10 cellular contexts compared by ENCODE assay signal in genomic region chr20:53040678-53041674, GRCh38.
A peak's percentile ranks its signal among the peaks of the same experiment; 100 is the strongest.
DNase-seq lines count a peak whose midpoint lies in the region; ATAC-seq and TF ChIP-seq lines count a peak whose summit lies in the region.
"Had no signal": no experiment of that assay in that cellular context is flagged by ENCODE, and none has a peak within 500 bp of the region (broad histone marks: within the 10 kb centered on the region; RNA-seq: fewer than 3 reads in every experiment).

No MANE protein-coding gene starts in this region.

- H4K20me1 ChIP-seq in OCI-LY1 (ENCODE audit: insufficient read depth, low read length) = no peaks in the 10 kb centered on the region

- POLR2A ChIA-PET in Caco-2 (lab: Charles Lee) = no interaction called here

- H3K27me3 ChIP-seq in OCI-LY1 (ENCODE audit: insufficient read depth, low read length) (no peaks in the 10 kb centered on the region), foreskin keratinocyte (no peaks in the 10 kb centered on the region), spleen (replicated peaks in 1 of 7) (no peaks in the 10 kb centered on the region), Caco-2 (replicated peaks; ENCODE audit: control insufficient read depth, insufficient read depth, low read length) (no peaks in the 10 kb centered on the region)

- no peaks in the 10 kb centered on the region for H3K27me3 Mint-ChIP-seq in Caco-2 (ENCODE audit: insufficient read depth, unreplicated experiment)
- H3K27me3 Mint-ChIP-seq: activated naive CD8-positive, alpha-beta T cell had no signal

- no peak for TF ChIP-seq CTCF in OCI-LY1 (IDR thresholded peaks at IDR 0.05; ENCODE audit: low read length)
- TF ChIP-seq CTCF in foreskin keratinocyte (conservative IDR thresholded peaks at IDR 0.05) = no peak
- no peak for TF ChIP-seq CTCF in spleen (IDR thresholded peaks at IDR 0.05 in 8 of 11, conservative IDR thresholded peaks at IDR 0.05 in 3 of 11)
- no peak for TF ChIP-seq CTCF in Caco-2 (IDR thresholded peaks at IDR 0.05; ENCODE audit: insufficient read depth in 1 of 2, low read depth in 1 of 2, low read length in 1 of 2, severe bottlenecking in 1 of 2, unreplicated experiment in 1 of 2)

- WGBS in spleen, 5 donors = 68 to 80% (median 75%) methylated on average over 16 of the region's 16 CpGs

- no peaks in the 10 kb centered on the region for H3K36me3 Mint-ChIP-seq in Caco-2 (ENCODE audit: insufficient read depth, unreplicated experiment)

- DNase-seq in NCI-H1105 treated with DMSO at 0.1 percent for 48 hours (lab: John Stamatoyannopoulos, UW) = peak; percentile 92
- peak; percentile 34 to 49 for DNase-seq in foreskin keratinocyte
- no peak for DNase-seq in spleen
- DNase-seq in Caco-2 = no peak
- DNase-seq in activated naive CD4-positive, alpha-beta T cell (lab: John Stamatoyannopoulos, UW) = no peak
- DNase-seq: stimulated activated naive CD8-positive, alpha-beta T cell treated with anti-CD3 and anti-CD28 coated beads, Interleukin-15, Interleukin-2, amounts not matched to agents 100 U/mL and 50 U/mL, for 24 hours had no signal

- H3K27ac ChIP-seq in OCI-LY1 (ENCODE audit: low read depth, low read length, poor library complexity, severe bottlenecking) = no peak overlapping the region
- H3K27ac ChIP-seq in foreskin keratinocyte = no peak overlapping the region
- H3K27ac ChIP-seq in spleen = peak overlapping the region in 6 of 8 donors; percentile 4 to 43 (median 16)

- no peaks in the 10 kb centered on the region for H3K79me2 ChIP-seq in OCI-LY1 (ENCODE audit: insufficient read depth, low read length)

- BruUV-seq in Caco-2 (replicated peaks; lab: Mats Ljungman, UMichigan) = no TSS peak

- H3K4me2 ChIP-seq in OCI-LY1 (ENCODE audit: low read length) = peak overlapping the region; percentile 9; the same call in 1 of the 2 replicates

- H3K27ac Mint-ChIP-seq in Caco-2 (ENCODE audit: unreplicated experiment) = no peak overlapping the region
- H3K27ac Mint-ChIP-seq: activated naive CD8-positive, alpha-beta T cell had no signal

- no peaks in the 10 kb centered on the region for H3K9me3 Mint-ChIP-seq in Caco-2 (ENCODE audit: unreplicated experiment)

- no peak overlapping the region; the same call in 1 of the 2 replicates for H3K9ac ChIP-seq in OCI-LY1 (ENCODE audit: low read length)

- CTCF ChIA-PET in Caco-2 (lab: Charles Lee) = no interaction called here

- H3K9me3 ChIP-seq in OCI-LY1 (ENCODE audit: low read length) (no peaks in the 10 kb centered on the region), spleen (no peaks in the 10 kb centered on the region), Caco-2 (no peaks in the 10 kb centered on the region)

- TF ChIP-seq POLR2A in spleen (IDR thresholded peaks at IDR 0.05) = no peak

- H3K4me3 ChIP-seq in OCI-LY1 (ENCODE audit: low read depth, low read length, poor library complexity, severe bottlenecking) (no peak overlapping the region), spleen (no peak overlapping the region), Caco-2 (ENCODE audit: low read depth, low read length) (no peak overlapping the region)

- no peaks in the 10 kb centered on the region for H3K9me2 ChIP-seq in OCI-LY1 (ENCODE audit: low read depth, low read length)

- H3K4me1 ChIP-seq in OCI-LY1 (ENCODE audit: insufficient read depth, low read length, severe bottlenecking) (peaks cover 15% of the 10 kb centered on the region), foreskin keratinocyte (no peaks in the 10 kb centered on the region), spleen (peaks cover 0 to 11% (median 0%) of the 10 kb centered on the region in 6 donors), Caco-2 (no peaks in the 10 kb centered on the region)

- no peak overlapping the region for H3K4me3 Mint-ChIP-seq in Caco-2 (ENCODE audit: unreplicated experiment)
- H3K4me3 Mint-ChIP-seq: activated naive CD8-positive, alpha-beta T cell had no signal

- no peaks in the 10 kb centered on the region for H3F3A ChIP-seq in OCI-LY1 (ENCODE audit: insufficient read depth, low read length)

- H2AFZ ChIP-seq in OCI-LY1 (ENCODE audit: low read length) = no peak overlapping the region

- H3K4me1 Mint-ChIP-seq in Caco-2 (ENCODE audit: low read depth, unreplicated experiment) = no peaks in the 10 kb centered on the region

- H3K36me3 ChIP-seq in OCI-LY1 (ENCODE audit: insufficient read depth, low read length) (no peaks in the 10 kb centered on the region; the same call in 1 of the 2 replicates), spleen (no peaks in the 10 kb centered on the region), Caco-2 (ENCODE audit: control insufficient read depth, insufficient read depth, low read length) (no peaks in the 10 kb centered on the region)

- intact Hi-C loops in spleen (cut with DNase I; ENCODE audit: low total_unique reads) (no loop called here), Caco-2 (cut with micrococcal nuclease; ENCODE audit: unreplicated experiment) (no loop called here)

- ATAC-seq in foreskin keratinocyte = peak; percentile 63
- ATAC-seq in GM18909 (IDR thresholded peaks at IDR 0.05; ENCODE audit: poor library complexity, unreplicated experiment) = no peak
- ATAC-seq in HG03571 (IDR thresholded peaks at IDR 0.05; ENCODE audit: unreplicated experiment) = no peak
- ATAC-seq: stimulated activated naive CD8-positive, alpha-beta T cell treated with anti-CD3 and anti-CD28 coated beads, Interleukin-15, Interleukin-2, amounts not matched to agents 100 U/mL and 50 U/mL, for 24 hours had no signal

Comparison
In these comparisons a context has a peak if more than half of its experiments do, and no peak if none do; other contexts are left out.
1. DNase-seq: peak in NCI-H1105 treated with DMSO at 0.1 percent for 48 hours (single experiment) and foreskin keratinocyte (2 of 2); none in spleen (single experiment), Caco-2 (0 of 2) and activated naive CD4-positive, alpha-beta T cell (0 of 4).
2. H3K27ac ChIP-seq: peak in spleen (6 of 8); none in OCI-LY1 (single experiment) and foreskin keratinocyte (single experiment).